In the genomic region with DNA sequence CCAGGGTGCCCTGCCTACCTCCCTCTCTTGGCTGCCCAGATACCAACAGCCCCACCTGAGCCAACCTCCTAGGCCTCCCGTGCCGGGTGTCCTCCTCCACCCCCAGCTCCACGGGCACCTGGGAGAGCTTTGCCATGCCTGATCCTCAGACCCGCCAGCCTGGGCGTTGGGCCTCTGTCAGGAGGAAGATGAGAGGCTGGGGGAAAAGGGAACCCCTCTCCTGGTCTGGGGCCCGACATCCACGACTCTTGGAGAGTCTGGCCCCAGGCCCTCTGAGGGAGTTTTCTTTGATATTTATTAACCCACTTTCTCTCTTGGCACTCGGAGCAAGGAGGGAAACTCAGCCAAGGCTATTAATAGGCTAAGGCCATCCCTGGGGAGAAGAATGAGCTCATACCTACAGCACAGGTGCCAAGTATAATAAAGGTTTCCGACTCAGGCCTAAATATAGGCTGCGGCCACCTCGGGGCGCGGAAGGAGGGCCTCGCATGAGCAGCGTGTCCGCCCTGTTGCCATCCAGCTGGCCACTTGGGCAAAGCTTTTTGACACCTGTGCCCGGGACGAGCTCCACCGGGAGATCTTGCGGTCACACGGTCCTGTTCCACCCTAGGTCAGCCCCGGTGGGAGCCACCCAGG, we compare ENCODE assay signal across 14 cellular contexts.
A peak's percentile ranks its signal among the peaks of the same experiment; 100 is the strongest.
DNase-seq lines count a peak whose midpoint lies in the region; ATAC-seq and TF ChIP-seq lines count a peak whose summit lies in the region.
"Had no signal": no experiment of that assay in that cellular context is flagged by ENCODE, and none has a peak within 500 bp of the region (broad histone marks: within the 10 kb centered on the region; RNA-seq: fewer than 3 reads in every experiment).

No MANE protein-coding gene starts in this region.

- no peak overlapping the region for H3K4me3 Mint-ChIP-seq in memory B cell
- H3K4me3 Mint-ChIP-seq: activated CD8-positive, alpha-beta T cell treated with anti-CD3 and anti-CD28 coated beads, Interleukin-2, amount 10 ng/mL, durations not matched to agents 7 days and 5 days; activated naive CD8-positive, alpha-beta T cell; T-helper 2 cell treated with Interferon-gamma antibody and Interleukin-4, amounts not matched to agents 5 μg/mL and 100 μg/mL, for 36 hours had no signal

- no peak overlapping the region for H3K27ac Mint-ChIP-seq in memory B cell
- H3K27ac Mint-ChIP-seq: activated CD8-positive, alpha-beta T cell treated with anti-CD3 and anti-CD28 coated beads, Interleukin-2, amount 10 ng/mL, durations not matched to agents 7 days and 5 days; activated naive CD8-positive, alpha-beta T cell; T-helper 2 cell treated with Interferon-gamma antibody and Interleukin-4, amounts not matched to agents 5 μg/mL and 100 μg/mL, for 36 hours had no signal

- peaks cover 17% of the 10 kb centered on the region for H3K27me3 Mint-ChIP-seq in memory B cell

- H3K9me3 Mint-ChIP-seq in memory B cell: no peaks in the 10 kb centered on the region
- H3K9me3 Mint-ChIP-seq: T-helper 2 cell treated with Interferon-gamma antibody and Interleukin-4, amounts not matched to agents 5 μg/mL and 100 μg/mL, for 36 hours had no signal

- peaks cover 13% of the 10 kb centered on the region for H3K4me1 Mint-ChIP-seq in memory B cell

- ATAC-seq in memory B cell (ENCODE audit: low read depth) (peak; percentile 66), GM21367 (IDR thresholded peaks at IDR 0.05; ENCODE audit: unreplicated experiment) (no peak), HG02885 (IDR thresholded peaks at IDR 0.05; ENCODE audit: poor library complexity, unreplicated experiment) (no peak)
- ATAC-seq: activated CD8-positive, alpha-beta T cell treated with anti-CD3 and anti-CD28 coated beads, Interleukin-2, amount 10 ng/mL, durations not matched to agents 7 days and 5 days had no signal

- TF ChIP-seq CTCF in C4-2B (conservative IDR thresholded peaks at IDR 0.05) (no peak), VCaP (conservative IDR thresholded peaks at IDR 0.05) (no peak)

- H3K27ac ChIP-seq in C4-2B (peak overlapping the region; percentile 59), VCaP (peak overlapping the region; percentile 84)

- DNase-seq in NCI-H1092 treated with DMSO at 0.1 percent for 48 hours (lab: John Stamatoyannopoulos, UW) (peak; percentile 48), memory B cell (ENCODE audit: low spot score in 2 of 2) (no peak), iPS-NIHi7 (ENCODE audit: extremely low spot score) (no peak), OCI-M2 (lab: John Stamatoyannopoulos, UW; ENCODE audit: unreplicated experiment) (no peak)
- DNase-seq: activated CD8-positive, alpha-beta T cell treated with anti-CD3 and anti-CD28 coated beads, Interleukin-2, amount 10 ng/mL, durations not matched to agents 7 days and 5 days; cortex of kidney; islet precursor cell; MG63 had no signal

- no peaks in the 10 kb centered on the region for H3K36me3 Mint-ChIP-seq in memory B cell
- H3K36me3 Mint-ChIP-seq: activated naive CD8-positive, alpha-beta T cell had no signal
